ENCODE assay signal across 1 cellular context in genomic region chr18:74546751-74547530, GRCh38.
TF ChIP-seq lines count a peak whose summit lies in the region.

No MANE protein-coding gene starts in this region.

TF ChIP-seq in GM23338, 12 proteins besides CTCF, POLR2A, EP300 and RAD21 (continued from another document):
- no peak for TF ChIP-seq ZNF462 (CRISPR knock-in tag; IDR thresholded peaks at IDR 0.05)
- no peak for TF ChIP-seq ZNF331 (CRISPR knock-in tag; IDR thresholded peaks at IDR 0.05; ENCODE audit: low read depth)
- no peak for TF ChIP-seq POLR2AphosphoS5 (IDR thresholded peaks at IDR 0.05; ENCODE audit: low read depth)
- TF ChIP-seq STAT1 (IDR thresholded peaks at IDR 0.05; ENCODE audit: unreplicated experiment), result no peak
